ENCODE assay signal across 1 cellular context in genomic region chr3:194575484-194576210, GRCh38.
TF ChIP-seq lines count a peak whose summit lies in the region.

No MANE protein-coding gene starts in this region.

TF ChIP-seq in liver, 16 proteins besides CTCF, POLR2A, EP300 and RAD21 (continued from another document):
- TF ChIP-seq, protein P1, sequence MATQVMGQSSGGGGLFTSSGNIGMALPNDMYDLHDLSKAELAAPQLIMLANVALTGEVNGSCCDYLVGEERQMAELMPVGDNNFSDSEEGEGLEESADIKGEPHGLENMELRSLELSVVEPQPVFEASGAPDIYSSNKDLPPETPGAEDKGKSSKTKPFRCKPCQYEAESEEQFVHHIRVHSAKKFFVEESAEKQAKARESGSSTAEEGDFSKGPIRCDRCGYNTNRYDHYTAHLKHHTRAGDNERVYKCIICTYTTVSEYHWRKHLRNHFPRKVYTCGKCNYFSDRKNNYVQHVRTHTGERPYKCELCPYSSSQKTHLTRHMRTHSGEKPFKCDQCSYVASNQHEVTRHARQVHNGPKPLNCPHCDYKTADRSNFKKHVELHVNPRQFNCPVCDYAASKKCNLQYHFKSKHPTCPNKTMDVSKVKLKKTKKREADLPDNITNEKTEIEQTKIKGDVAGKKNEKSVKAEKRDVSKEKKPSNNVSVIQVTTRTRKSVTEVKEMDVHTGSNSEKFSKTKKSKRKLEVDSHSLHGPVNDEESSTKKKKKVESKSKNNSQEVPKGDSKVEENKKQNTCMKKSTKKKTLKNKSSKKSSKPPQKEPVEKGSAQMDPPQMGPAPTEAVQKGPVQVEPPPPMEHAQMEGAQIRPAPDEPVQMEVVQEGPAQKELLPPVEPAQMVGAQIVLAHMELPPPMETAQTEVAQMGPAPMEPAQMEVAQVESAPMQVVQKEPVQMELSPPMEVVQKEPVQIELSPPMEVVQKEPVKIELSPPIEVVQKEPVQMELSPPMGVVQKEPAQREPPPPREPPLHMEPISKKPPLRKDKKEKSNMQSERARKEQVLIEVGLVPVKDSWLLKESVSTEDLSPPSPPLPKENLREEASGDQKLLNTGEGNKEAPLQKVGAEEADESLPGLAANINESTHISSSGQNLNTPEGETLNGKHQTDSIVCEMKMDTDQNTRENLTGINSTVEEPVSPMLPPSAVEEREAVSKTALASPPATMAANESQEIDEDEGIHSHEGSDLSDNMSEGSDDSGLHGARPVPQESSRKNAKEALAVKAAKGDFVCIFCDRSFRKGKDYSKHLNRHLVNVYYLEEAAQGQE (IDR thresholded peaks at IDR 0.05), result no peak
- TF ChIP-seq FOXA2 (IDR thresholded peaks at IDR 0.05) (no peak), SP1 (IDR thresholded peaks at IDR 0.05) (peak; percentile 23), JUND (IDR thresholded peaks at IDR 0.05) (no peak), FOXA1 (IDR thresholded peaks at IDR 0.05) (no peak), HNF4G (IDR thresholded peaks at IDR 0.05) (no peak), GABPA (IDR thresholded peaks at IDR 0.05 in 1 of 2, conservative IDR thresholded peaks at IDR 0.05 in 1 of 2) (no peak)
